In genomic region chr1:184753608-184754478, GRCh38 we compare ENCODE assay signal across 8 cellular contexts. TPM values are rescaled to one million over a fixed set of nuclear protein-coding genes. Genes with fewer than 3 reads are reported as not detected.
DNase-seq lines count a peak whose midpoint lies in the region; ATAC-seq and TF ChIP-seq lines count a peak whose summit lies in the region.

No MANE protein-coding gene starts in this region.

- peak; percentile 2 for ATAC-seq in activated CD4-positive, alpha-beta T cell treated with anti-CD3 and anti-CD28 coated beads for 36 hours

- peaks cover 50% of the 10 kb centered on the region for H3K4me1 Mint-ChIP-seq in activated CD4-positive, alpha-beta T cell treated with anti-CD3 and anti-CD28 coated beads for 36 hours
- H3K4me1 Mint-ChIP-seq in mesothelial cell of epicardium, result peaks cover 25% of the 10 kb centered on the region

- peak overlapping the region; percentile 95 for H3K4me3 Mint-ChIP-seq in activated CD4-positive, alpha-beta T cell treated with anti-CD3 and anti-CD28 coated beads for 36 hours
- peak overlapping the region; percentile 83 for H3K4me3 Mint-ChIP-seq in mesothelial cell of epicardium

- H3K36me3 ChIP-seq in GM06990 (ENCODE audit: control insufficient read depth, insufficient read depth, low read length) (no peaks in the 10 kb centered on the region), endocrine pancreas (ENCODE audit: control insufficient read depth, insufficient read depth, low read length) (no peaks in the 10 kb centered on the region)

- H3K27me3 ChIP-seq in GM06990 (replicated peaks; ENCODE audit: control insufficient read depth, insufficient read depth, low read length) (no peaks in the 10 kb centered on the region), endocrine pancreas (ENCODE audit: control insufficient read depth, insufficient read depth, low read length) (no peaks in the 10 kb centered on the region)

- intact Hi-C loops in activated CD4-positive, alpha-beta T cell treated with anti-CD3 and anti-CD28 coated beads for 36 hours (cut with DNase I, micrococcal nuclease), result loop anchor here (1.0 to 10.0 kb wide), 11 partner anchors 11 to 1621 kb away; partner anchors contain the start of genes IVNS1ABP (in 2 of the 2), ODR4 (in 2 of the 2), TPR (in 2 of the 2) and ARPC5 (in 1 of the 2)

- H3K4me1 ChIP-seq in endocrine pancreas (ENCODE audit: control insufficient read depth, insufficient read depth, low read length), result peaks cover 19% of the 10 kb centered on the region

- TF ChIP-seq CTCF in GM06990 (IDR thresholded peaks at IDR 0.05; ENCODE audit: insufficient read depth, low read length, poor library complexity, severe bottlenecking) (no peak), mesothelial cell of epicardium (IDR thresholded peaks at IDR 0.05; ENCODE audit: unreplicated experiment) (no peak)

- POLR2A ChIA-PET in HEK293T (lab: Yijun Ruan, JAX), result interaction anchor here (1.0 to 1.3 kb wide), 3 partner anchors 19 to 158 kb away, joined by 3 to 4 read pairs (median 4); no protein-coding TSS in a partner anchor
- POLR2A ChIA-PET in activated CD4-positive, alpha-beta T cell treated with anti-CD3 and anti-CD28 coated beads for 36 hours (lab: Charles Lee), result interaction anchor here (0.5 to 1.3 kb wide), 4 partner anchors 129 to 1185 kb away, joined by 3 read pairs; partner anchors contain the start of gene NIBAN1

- H3K9me3 ChIP-seq in endocrine pancreas (ENCODE audit: control insufficient read depth, low read length), result no peaks in the 10 kb centered on the region

- peaks cover 2% of the 10 kb centered on the region for H3K36me3 Mint-ChIP-seq in activated CD4-positive, alpha-beta T cell treated with anti-CD3 and anti-CD28 coated beads for 36 hours (ENCODE audit: low read depth)
- no peaks in the 10 kb centered on the region for H3K36me3 Mint-ChIP-seq in mesothelial cell of epicardium

- no peaks in the 10 kb centered on the region for H3K9me3 Mint-ChIP-seq in activated CD4-positive, alpha-beta T cell treated with anti-CD3 and anti-CD28 coated beads for 36 hours (ENCODE audit: low read depth)
- H3K9me3 Mint-ChIP-seq in mesothelial cell of epicardium, result no peaks in the 10 kb centered on the region

- DNase-seq in GM06990 (ENCODE audit: extremely low read depth, insufficient read length) (peak; percentile 70), HEK293T (ENCODE audit: extremely low spot score) (peak; percentile 60), NCI-H1092 (lab: John Stamatoyannopoulos, UW) (peak; percentile 26), mesothelial cell of epicardium (ENCODE audit: low spot score in 2 of 2, unreplicated experiment in 2 of 2) (no peak), NCI-H2196 treated with DMSO at 0.1 percent for 48 hours (lab: John Stamatoyannopoulos, UW; ENCODE audit: unreplicated experiment) (no peak)
- DNase-seq in activated CD4-positive, alpha-beta T cell treated with anti-CD3 and anti-CD28 coated beads for 36 hours, result peak; percentile 66
- DNase-seq in stimulated activated CD8-positive, alpha-beta memory T cell treated with anti-CD3 and anti-CD28 coated beads, Interleukin-7, amount 100 ng/mL, for 24 hours (ENCODE audit: low read depth), result peak; percentile 22

- peak overlapping the region; percentile 81 for H3K4me3 ChIP-seq in GM06990 (replicated peaks; ENCODE audit: low read depth, low read length)
- H3K4me3 ChIP-seq in endocrine pancreas (ENCODE audit: control insufficient read depth, insufficient read depth, low read length), result peak overlapping the region; percentile 97

- H3K27ac Mint-ChIP-seq in activated CD4-positive, alpha-beta T cell treated with anti-CD3 and anti-CD28 coated beads for 36 hours, result peak overlapping the region; percentile 93
- peak overlapping the region; percentile 84 for H3K27ac Mint-ChIP-seq in mesothelial cell of epicardium

- peak overlapping the region; percentile 88 for H3K9ac ChIP-seq in endocrine pancreas (ENCODE audit: control insufficient read depth, insufficient read depth, low read length)

- peaks cover 3% of the 10 kb centered on the region for H3K27me3 Mint-ChIP-seq in activated CD4-positive, alpha-beta T cell treated with anti-CD3 and anti-CD28 coated beads for 36 hours
- H3K27me3 Mint-ChIP-seq in mesothelial cell of epicardium (ENCODE audit: low read depth), result peaks cover 8% of the 10 kb centered on the region

- CTCF ChIA-PET in HEK293T (lab: Yijun Ruan, JAX), result no interaction called here
- CTCF ChIA-PET in activated CD4-positive, alpha-beta T cell treated with anti-CD3 and anti-CD28 coated beads for 36 hours (lab: Charles Lee), result interaction anchor here (1.0 to 2.9 kb wide), 4 partner anchors 10 to 291 kb away, joined by 3 to 10 read pairs (median 4); no protein-coding TSS in a partner anchor

TF ChIP-seq in HEK293T, 16 proteins besides CTCF, POLR2A, EP300 and RAD21:
- TF ChIP-seq, protein P1, sequence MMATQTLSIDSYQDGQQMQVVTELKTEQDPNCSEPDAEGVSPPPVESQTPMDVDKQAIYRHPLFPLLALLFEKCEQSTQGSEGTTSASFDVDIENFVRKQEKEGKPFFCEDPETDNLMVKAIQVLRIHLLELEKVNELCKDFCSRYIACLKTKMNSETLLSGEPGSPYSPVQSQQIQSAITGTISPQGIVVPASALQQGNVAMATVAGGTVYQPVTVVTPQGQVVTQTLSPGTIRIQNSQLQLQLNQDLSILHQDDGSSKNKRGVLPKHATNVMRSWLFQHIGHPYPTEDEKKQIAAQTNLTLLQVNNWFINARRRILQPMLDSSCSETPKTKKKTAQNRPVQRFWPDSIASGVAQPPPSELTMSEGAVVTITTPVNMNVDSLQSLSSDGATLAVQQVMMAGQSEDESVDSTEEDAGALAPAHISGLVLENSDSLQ (IDR thresholded peaks at IDR 0.05), result peak; percentile 52
- TF ChIP-seq NFRKB (IDR thresholded peaks at IDR 0.05) (no peak), L3MBTL2 (conservative IDR thresholded peaks at IDR 0.05) (peak; percentile 77), BHLHE40 (IDR thresholded peaks at IDR 0.05; ENCODE audit: borderline replicate concordance) (no peak), HDGF (IDR thresholded peaks at IDR 0.05; ENCODE audit: borderline replicate concordance) (no peak)

RNA-seq across cellular contexts. Expression of gene EDEM3, which starts 0.8 kb away (rescaled TPM):
- total RNA-seq in activated CD4-positive, alpha-beta T cell treated with anti-CD3 and anti-CD28 coated beads for 36 hours, result 10 to 100 TPM; 14.0 to 15.2 TPM
- total RNA-seq in mesothelial cell of epicardium, result 25.4 to 32.4 TPM (median 26.7 TPM) in 3 replicates

Comparison
In these comparisons a context has a peak if more than half of its experiments do, and no peak if none do; other contexts are left out.
1. DNase-seq: peak in GM06990 (single experiment), HEK293T (single experiment), NCI-H1092 (single experiment), activated CD4-positive, alpha-beta T cell treated with anti-CD3 and anti-CD28 coated beads for 36 hours (single experiment) and stimulated activated CD8-positive, alpha-beta memory T cell treated with anti-CD3 and anti-CD28 coated beads, Interleukin-7, amount 100 ng/mL, for 24 hours (single experiment); none in mesothelial cell of epicardium (0 of 2) and NCI-H2196 treated with DMSO at 0.1 percent for 48 hours (single experiment).